Comparison of ENCODE assay signal across 19 cellular contexts in the genomic region with DNA sequence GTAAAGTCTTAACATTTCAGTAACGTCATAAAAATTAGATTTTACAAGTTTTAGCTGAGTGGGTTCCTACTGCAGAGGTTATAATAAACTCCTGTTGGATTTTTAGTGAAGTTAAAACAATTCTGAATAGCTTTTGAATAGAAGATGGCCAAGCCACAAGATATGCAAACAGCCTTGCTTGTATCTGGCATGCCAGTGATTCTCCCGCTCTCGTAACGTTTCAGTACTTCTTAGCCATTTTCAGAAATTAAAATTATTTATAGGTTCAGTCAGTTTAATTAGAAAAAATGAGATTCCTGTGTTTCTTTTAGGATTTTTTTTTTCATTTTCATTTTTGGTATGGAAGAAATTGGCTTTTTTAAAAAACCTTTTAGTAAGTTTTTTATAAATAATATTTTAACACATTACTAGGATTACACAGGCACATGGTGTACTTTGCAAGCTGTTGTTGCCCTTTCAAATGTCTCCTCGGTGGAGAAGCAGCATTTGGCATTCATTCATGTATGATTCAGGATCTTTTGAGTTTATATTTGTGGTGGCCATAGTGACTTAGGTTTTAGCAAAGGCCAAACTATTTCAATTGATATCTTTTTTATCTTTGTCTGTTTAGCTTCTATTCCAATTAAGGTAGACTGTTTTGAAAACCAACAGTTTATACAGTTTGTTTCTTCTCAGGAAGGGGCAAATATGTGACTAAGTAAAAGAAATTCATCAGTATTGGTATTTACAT. TPM values are rescaled to one million over a fixed set of nuclear protein-coding genes. Genes with fewer than 3 reads are reported as not detected.
DNase-seq lines count a peak whose midpoint lies in the region; ATAC-seq and TF ChIP-seq lines count a peak whose summit lies in the region.
"Had no signal": no experiment of that assay in that cellular context is flagged by ENCODE, and none has a peak within 500 bp of the region (broad histone marks: within the 10 kb centered on the region; RNA-seq: fewer than 3 reads in every experiment).

No MANE protein-coding gene starts in this region.

- no peak overlapping the region for H3K27ac Mint-ChIP-seq in CD8-positive, alpha-beta T cell
- H3K27ac Mint-ChIP-seq: naive thymus-derived CD4-positive, alpha-beta T cell had no signal

- H3K9ac ChIP-seq in IMR-90 (ENCODE audit: low read depth, low read length) (no peak overlapping the region), mesenchymal stem cell (ENCODE audit: low read length) (peak overlapping the region; percentile 88)

- H3K4me3 ChIP-seq in IMR-90 (ENCODE audit: insufficient read depth, low read depth, low read length) (no peak overlapping the region), choroid plexus epithelial cell (ENCODE audit: low read depth, low read length) (no peak overlapping the region), mesenchymal stem cell (ENCODE audit: insufficient read depth in 1 of 2, low read depth in 1 of 2, low read length in 2 of 2) (no peak overlapping the region)
- no peak overlapping the region for H3K4me3 ChIP-seq in CD8-positive, alpha-beta T cell (ENCODE audit: low read depth, low read length)

- H2AK9ac ChIP-seq in IMR-90 (replicated peaks; ENCODE audit: low read depth, low read length, poor library complexity): no peak overlapping the region

- H3K9me3 ChIP-seq in IMR-90 (ENCODE audit: control insufficient read depth, insufficient read depth, low read length) (no peaks in the 10 kb centered on the region), mesenchymal stem cell (ENCODE audit: control insufficient read depth, low read length) (no peaks in the 10 kb centered on the region)
- H3K9me3 ChIP-seq in CD8-positive, alpha-beta T cell (ENCODE audit: low read length): no peaks in the 10 kb centered on the region
- H3K9me3 ChIP-seq: Caco-2 had no signal

- H3K14ac ChIP-seq in IMR-90 (replicated peaks; ENCODE audit: low read depth, low read length): peak overlapping the region; percentile 84; the same call in 1 of the 2 replicates
- no peak overlapping the region for H3K14ac ChIP-seq in mesenchymal stem cell (ENCODE audit: low read length in 2 of 2)

- no peak for TF ChIP-seq POLR2A in IMR-90 (IDR thresholded peaks at IDR 0.05; ENCODE audit: low read depth, low read length)

- H4K8ac ChIP-seq in IMR-90 (ENCODE audit: low read depth in 2 of 2, low read length in 2 of 2) (peak overlapping the region; percentile 27 to 57; a peak in 2 of 4 replicates), mesenchymal stem cell (ENCODE audit: low read length) (no peak overlapping the region)

- POLR2A ChIA-PET in IMR-90 (lab: Charles Lee; ENCODE audit: unreplicated experiment): no interaction called here
- POLR2A ChIA-PET in CD8-positive, alpha-beta T cell (lab: Charles Lee): no interaction called here

- dilution Hi-C loops in IMR-90 (cut with HindIII; ENCODE audit: low sequenced_read_pairs, unreplicated experiment): no loop called here

- no peaks in the 10 kb centered on the region for H3K36me3 Mint-ChIP-seq in CD8-positive, alpha-beta T cell

- peak; percentile 12; the same call in 1 of the 2 replicates for ATAC-seq in IMR-90 (ENCODE audit: low read depth)
- ATAC-seq in CD8-positive, alpha-beta T cell: no peak
- ATAC-seq: activated CD4-positive, CD25-positive, alpha-beta regulatory T cell treated with anti-CD3 and anti-CD28 coated beads, Interleukin-2, amount 50 U/mL, for 24 hours; naive thymus-derived CD4-positive, alpha-beta T cell; stimulated activated naive CD8-positive, alpha-beta T cell treated with anti-CD3 and anti-CD28 coated beads, Interleukin-15, Interleukin-2, amounts not matched to agents 100 U/mL and 50 U/mL, for 24 hours had no signal

- peak overlapping the region; percentile 18; the same call in 1 of the 3 replicates for H2BK15ac ChIP-seq in IMR-90 (ENCODE audit: low read depth, low read length)
- no peak overlapping the region for H2BK15ac ChIP-seq in mesenchymal stem cell (ENCODE audit: low read depth, poor library complexity, severe bottlenecking)

- H2BK120ac ChIP-seq in IMR-90 (ENCODE audit: low read depth, low read length) (peak overlapping the region; percentile 81), mesenchymal stem cell (ENCODE audit: low read depth, low read length) (no peak overlapping the region)

- H3K27me3 Mint-ChIP-seq in CD8-positive, alpha-beta T cell (ENCODE audit: low read depth): peaks cover 3% of the 10 kb centered on the region

- TF ChIP-seq CTCF in IMR-90 (conservative IDR thresholded peaks at IDR 0.05; ENCODE audit: low read depth, low read length) (no peak), choroid plexus epithelial cell (conservative IDR thresholded peaks at IDR 0.05; ENCODE audit: low read depth, low read length) (no peak)
- TF ChIP-seq CTCF in CD8-positive, alpha-beta T cell (IDR thresholded peaks at IDR 0.05): no peak

- intact Hi-C loops in IMR-90 (cut with micrococcal nuclease): no loop called here
- intact Hi-C loops in CD8-positive, alpha-beta T cell (cut with DNase I, micrococcal nuclease): no loop called here

- no TSS peak for BruUV-seq in IMR-90 (replicated peaks; lab: Mats Ljungman, UMichigan)

- H4K20me1 ChIP-seq in IMR-90 (ENCODE audit: insufficient read depth, low read length): no peaks in the 10 kb centered on the region

- H3K9me1 ChIP-seq in IMR-90 (ENCODE audit: insufficient read depth, low read length): peaks cover 10% of the 10 kb centered on the region

- H2AFZ ChIP-seq in IMR-90 (replicated peaks; ENCODE audit: low read length, poor library complexity): no peak overlapping the region
- H2AFZ ChIP-seq in mesenchymal stem cell (ENCODE audit: low read depth, low read length): no peak overlapping the region

- in situ Hi-C loops in IMR-90 (cut with MboI; ENCODE audit: low sequenced_read_pairs): no loop called here

- H3K23ac ChIP-seq in IMR-90 (ENCODE audit: low read depth, low read length) (no peak overlapping the region), mesenchymal stem cell (ENCODE audit: low read length in 2 of 2) (no peak overlapping the region)

- peak overlapping the region; percentile 70; the same call in 1 of the 2 replicates for H4K5ac ChIP-seq in IMR-90 (ENCODE audit: low read depth, low read length)

- H2BK5ac ChIP-seq in IMR-90 (ENCODE audit: low read depth, low read length, poor library complexity, severe bottlenecking) (peak overlapping the region; percentile 70), mesenchymal stem cell (ENCODE audit: low read depth, low read length, poor library complexity, severe bottlenecking) (no peak overlapping the region)

- no peaks in the 10 kb centered on the region for H3K4me1 Mint-ChIP-seq in CD8-positive, alpha-beta T cell (ENCODE audit: low read depth)
- H3K4me1 Mint-ChIP-seq: naive thymus-derived CD4-positive, alpha-beta T cell had no signal

- DNase-seq in AG08395 (ENCODE audit: low spot score): peak; percentile 66
- DNase-seq in IMR-90: peak; percentile 84
- DNase-seq in choroid plexus epithelial cell (ENCODE audit: low read depth): peak; percentile 89
- DNase-seq in mesenchymal stem cell: peak; percentile 66
- no peak for DNase-seq in NCI-H748 treated with DMSO at 0.1 percent for 48 hours (lab: John Stamatoyannopoulos, UW)
- no peak for DNase-seq in activated CD8-positive, alpha-beta memory T cell treated with anti-CD3 and anti-CD28 coated beads, Interleukin-2, amount 50 U/mL, for 4 hours
- no peak for DNase-seq in CD8-positive, alpha-beta T cell
- no peak for DNase-seq in stimulated activated CD4-positive, alpha-beta T cell treated with anti-CD3 and anti-CD28 coated beads, Interleukin-12 subunit alpha, Interleukin-12 subunit beta, amount 100 ng/mL, for 4 hours
- DNase-seq: activated effector memory CD4-positive, alpha-beta T cell treated with anti-CD3 and anti-CD28 coated beads, Interleukin-2, amount 50 U/mL, for 16 hours; Caco-2; effector CD4-positive, alpha-beta T cell; GOT3; naive thymus-derived CD4-positive, alpha-beta T cell; NCI-H345; SHP77; stimulated activated naive CD8-positive, alpha-beta T cell treated with anti-CD3 and anti-CD28 coated beads, Interleukin-15, Interleukin-2, amounts not matched to agents 100 U/mL and 50 U/mL, for 24 hours; T-helper 2 cell had no signal

- H3K27ac ChIP-seq in IMR-90 (ENCODE audit: insufficient read depth, low read length) (0 out of 2 replicates have a peak overlapping the region, but pooled peaks have one; percentile 13), mesenchymal stem cell (ENCODE audit: low read length, poor library complexity, severe bottlenecking) (no peak overlapping the region)
- no peak overlapping the region for H3K27ac ChIP-seq in CD8-positive, alpha-beta T cell (ENCODE audit: low read depth, low read length)

- peak overlapping the region; percentile 71 for H4K91ac ChIP-seq in IMR-90 (ENCODE audit: insufficient read depth, low read depth, low read length)
- no peak overlapping the region for H4K91ac ChIP-seq in mesenchymal stem cell (ENCODE audit: low read length)

- no peaks in the 10 kb centered on the region for H3K36me3 ChIP-seq in IMR-90 (ENCODE audit: control insufficient read depth, insufficient read depth, low read length)
- H3K36me3 ChIP-seq in mesenchymal stem cell (ENCODE audit: control insufficient read depth in 1 of 2, insufficient read depth in 2 of 2, low read depth in 1 of 2, low read length in 2 of 2): no peaks in the 10 kb centered on the region
- no peaks in the 10 kb centered on the region for H3K36me3 ChIP-seq in CD8-positive, alpha-beta T cell (ENCODE audit: insufficient read depth, low read length)

- no CpG with 5 or more reads among the region's 5 CpGs for WGBS in IMR-90 (ENCODE audit: extremely low coverage in 2 of 2, insufficient read length in 1 of 2), 2 experiments
- 54% methylated on average over 2 of the region's 5 CpGs for WGBS in mesenchymal stem cell

- H2AK5ac ChIP-seq in IMR-90 (ENCODE audit: low read depth, low read length) (no peak overlapping the region; the same call in 1 of the 2 replicates), mesenchymal stem cell (ENCODE audit: low read length, severe bottlenecking) (no peak overlapping the region)

- H3K56ac ChIP-seq in IMR-90 (ENCODE audit: extremely low read depth, insufficient read depth, low read length): no peak overlapping the region; the same call in 1 of the 2 replicates

- no peak overlapping the region for H2BK12ac ChIP-seq in mesenchymal stem cell (ENCODE audit: low read length in 2 of 2)

- peaks cover 20% of the 10 kb centered on the region for H3K4me1 ChIP-seq in IMR-90 (ENCODE audit: control insufficient read depth, insufficient read depth, low read length)
- H3K4me1 ChIP-seq in mesenchymal stem cell (ENCODE audit: control insufficient read depth, insufficient read depth, low read depth, low read length): peaks cover 2% of the 10 kb centered on the region
- H3K4me1 ChIP-seq in CD8-positive, alpha-beta T cell (ENCODE audit: insufficient read depth, low read length): no peaks in the 10 kb centered on the region
- H3K4me1 ChIP-seq: Caco-2 had no signal

- peaks cover 0 to 16% of the 10 kb centered on the region in 2 experiments; a peak in 2 of 4 replicates for H3K79me1 ChIP-seq in IMR-90 (ENCODE audit: low read depth in 1 of 2, low read length in 2 of 2)
- H3K79me1 ChIP-seq in mesenchymal stem cell (replicated peaks; ENCODE audit: low read length, poor library complexity, severe bottlenecking): no peaks in the 10 kb centered on the region

- H3K9me3 Mint-ChIP-seq in CD8-positive, alpha-beta T cell: peaks cover 4% of the 10 kb centered on the region

- H3K4ac ChIP-seq in IMR-90 (ENCODE audit: low read depth, low read length): peak overlapping the region; percentile 63; the same call in 1 of the 2 replicates
- H3K4ac ChIP-seq in mesenchymal stem cell (ENCODE audit: low read depth in 1 of 2, low read length in 2 of 2): no peak overlapping the region

- peak overlapping the region; percentile 83; the same call in 1 of the 2 replicates for H2BK20ac ChIP-seq in IMR-90 (ENCODE audit: low read depth, low read length)

- H3K4me2 ChIP-seq in IMR-90 (ENCODE audit: low read depth, low read length) (no peak overlapping the region), mesenchymal stem cell (ENCODE audit: low read length, poor library complexity, severe bottlenecking) (no peak overlapping the region)

- CTCF ChIA-PET in IMR-90 (lab: Yijun Ruan, JAX): interaction anchor here (1.1 kb wide), 1 partner anchor 93 kb away, joined by 3 read pairs; no protein-coding TSS in a partner anchor
- CTCF ChIA-PET in CD8-positive, alpha-beta T cell (lab: Charles Lee): no interaction called here

- H3K18ac ChIP-seq in IMR-90 (ENCODE audit: low read depth, low read length) (peak overlapping the region; percentile 92), mesenchymal stem cell (ENCODE audit: low read depth in 1 of 2, low read length in 2 of 2) (no peak overlapping the region)

- H3K27me3 ChIP-seq in IMR-90 (ENCODE audit: control insufficient read depth, insufficient read depth, low read length): no peaks in the 10 kb centered on the region
- H3K27me3 ChIP-seq in mesenchymal stem cell (ENCODE audit: control insufficient read depth in 1 of 2, insufficient read depth in 1 of 2, low read length in 2 of 2): no peaks in the 10 kb centered on the region
- H3K27me3 ChIP-seq in CD8-positive, alpha-beta T cell (ENCODE audit: insufficient read depth, low read length): no peaks in the 10 kb centered on the region

- H3K4me3 Mint-ChIP-seq in CD8-positive, alpha-beta T cell: no peak overlapping the region
- H3K4me3 Mint-ChIP-seq: brain; naive thymus-derived CD4-positive, alpha-beta T cell had no signal

- no peak for TF ChIP-seq RAD21 in IMR-90 (IDR thresholded peaks at IDR 0.05; ENCODE audit: low read length)

RNA-seq across cellular contexts. Expression of a gene that starts 30.6 kb away (rescaled TPM):
- total RNA-seq in IMR-90 (2012; rRNA removed): 331 and 449 TPM in 2 replicates
- 111 and 136 TPM in 2 replicates for polyA plus RNA-seq in IMR-90 (2012; rRNA removed)
- 23.5 and 27.4 TPM in 2 replicates for polyA plus RNA-seq in IMR-90 (2012; cell fraction: cytosol; rRNA removed)
- polyA plus RNA-seq in IMR-90 (2012; cell fraction: nucleus; rRNA removed; ENCODE audit: low replicate concordance): 14.3 and 120 TPM in 2 replicates
- 184 TPM for polyA plus RNA-seq in mesenchymal stem cell (2013, experiment 1 of 2)
- polyA plus RNA-seq in mesenchymal stem cell (2013, experiment 2 of 2): 178 TPM
- total RNA-seq in CD8-positive, alpha-beta T cell: not detected
- total RNA-seq: naive thymus-derived CD4-positive, alpha-beta T cell had no signal
- polyA plus RNA-seq: naive thymus-derived CD4-positive, alpha-beta T cell had no signal

Comparison
In these comparisons a context has a peak if more than half of its experiments do, and no peak if none do; other contexts are left out.
1. DNase-seq: peak in AG08395 (single experiment), IMR-90 (single experiment), choroid plexus epithelial cell (single experiment) and mesenchymal stem cell (single experiment); none in NCI-H748 treated with DMSO at 0.1 percent for 48 hours (single experiment), activated CD8-positive, alpha-beta memory T cell treated with anti-CD3 and anti-CD28 coated beads, Interleukin-2, amount 50 U/mL, for 4 hours (single experiment), CD8-positive, alpha-beta T cell (0 of 7) and stimulated activated CD4-positive, alpha-beta T cell treated with anti-CD3 and anti-CD28 coated beads, Interleukin-12 subunit alpha, Interleukin-12 subunit beta, amount 100 ng/mL, for 4 hours (single experiment).
2. RNA of a gene that starts 30.6 kb away (total RNA-seq): 331 to 449 TPM in IMR-90; not detected in CD8-positive, alpha-beta T cell; every median in the first group is over 100 times any median in the second.